ENCODE assay signal across 1 cellular context in the genomic region with DNA sequence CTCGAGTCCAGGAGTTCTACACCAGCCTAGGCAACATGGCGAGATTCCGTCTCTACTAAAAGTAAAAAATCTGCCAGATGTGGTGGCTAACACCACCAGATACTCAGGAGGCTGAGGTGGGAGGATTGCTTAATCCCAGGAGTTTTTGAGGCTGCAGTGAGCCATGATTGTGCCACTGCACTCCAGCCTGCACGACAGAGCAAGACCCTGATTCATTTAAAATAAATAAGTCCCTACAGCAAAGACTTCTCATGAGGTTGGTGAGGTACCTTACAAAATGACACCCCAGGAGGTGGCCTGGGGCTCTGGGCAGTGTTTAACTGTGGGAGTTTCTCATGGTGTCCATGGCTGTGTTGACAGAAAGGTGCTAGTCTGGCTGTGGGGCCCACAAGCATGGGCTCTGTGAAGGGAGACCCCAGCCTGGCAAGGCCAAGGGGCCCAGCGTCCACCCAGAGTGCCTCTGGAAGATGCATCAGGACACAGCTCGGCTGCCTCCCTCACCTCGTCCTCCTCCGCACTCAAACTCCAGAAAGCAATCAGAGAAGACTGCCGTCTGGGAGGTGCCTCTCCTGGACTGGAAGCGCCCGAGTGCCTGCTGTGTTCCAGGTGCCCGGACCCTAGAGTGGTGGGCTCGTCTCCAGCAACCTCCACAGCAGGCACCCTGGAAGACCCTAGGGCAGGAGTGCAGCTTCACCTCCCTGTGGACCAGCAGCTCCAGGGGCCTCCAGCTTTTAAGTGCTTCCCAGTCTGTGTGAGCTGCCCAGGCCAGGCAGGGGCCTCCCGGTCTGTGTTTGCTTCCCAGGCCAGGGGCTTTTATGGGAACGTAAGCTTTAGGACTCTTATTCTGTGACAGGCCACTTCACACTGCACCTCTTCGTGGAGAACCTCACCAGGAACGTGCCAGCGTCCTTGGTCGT.
TF ChIP-seq lines count a peak whose summit lies in the region.

No MANE protein-coding gene starts in this region.

TF ChIP-seq in H1, 55 proteins besides CTCF, POLR2A, EP300 and RAD21:
- no peak for TF ChIP-seq HDAC2 (IDR thresholded peaks at IDR 0.05; ENCODE audit: borderline replicate concordance in 1 of 2, low read depth in 2 of 2, low read length in 2 of 2)
- TF ChIP-seq SP2 (IDR thresholded peaks at IDR 0.05; ENCODE audit: low read length) = no peak
- TF ChIP-seq FOSL1 (IDR thresholded peaks at IDR 0.05; ENCODE audit: insufficient read depth, low read depth, low read length) = no peak
